9 cellular contexts compared by ENCODE assay signal in the genomic region with DNA sequence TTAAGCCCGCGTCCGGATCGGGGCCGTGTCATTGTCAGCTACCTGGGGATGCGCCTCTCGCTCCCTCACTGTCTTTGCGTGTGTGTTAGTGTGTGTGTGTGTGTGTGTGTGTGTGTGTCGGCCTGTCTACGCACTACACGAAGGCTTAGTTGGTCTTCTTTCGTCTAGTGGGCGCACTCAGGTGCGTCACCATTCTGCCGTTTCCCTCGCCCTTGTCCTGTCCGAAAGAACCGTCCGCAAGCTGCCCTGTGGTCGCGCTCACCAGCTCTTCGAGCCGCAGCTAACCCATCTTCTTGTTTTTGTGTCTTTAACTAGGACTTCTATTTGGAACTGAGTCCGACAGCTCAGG. TPM values are rescaled to one million over a fixed set of nuclear protein-coding genes. Genes with fewer than 3 reads are reported as not detected.
DNase-seq lines count a peak whose midpoint lies in the region; ATAC-seq, FAIRE-seq and TF ChIP-seq lines count a peak whose summit lies in the region.
"Had no signal": no experiment of that assay in that cellular context is flagged by ENCODE, and none has a peak within 500 bp of the region (broad histone marks: within the 10 kb centered on the region; RNA-seq: fewer than 3 reads in every experiment).

No MANE protein-coding gene starts in this region.

- peaks cover 36% of the 10 kb centered on the region for H3K27me3 ChIP-seq in AG04450 (ENCODE audit: control insufficient read depth, insufficient read depth, low read length)
- H3K27me3 ChIP-seq in HUES48 (ENCODE audit: control insufficient read depth, insufficient read depth, low read length) = peaks cover 45% of the 10 kb centered on the region
- peaks cover 6 to 9% of the 10 kb centered on the region in 2 donors for H3K27me3 ChIP-seq in naive thymus-derived CD4-positive, alpha-beta T cell (ENCODE audit: control insufficient read depth in 2 of 2, insufficient read depth in 2 of 2, low read length in 2 of 2)

- H3K4me1 ChIP-seq in HUES48 (ENCODE audit: control insufficient read depth, insufficient read depth, low read length) = no peaks in the 10 kb centered on the region
- H3K4me1 ChIP-seq in naive thymus-derived CD4-positive, alpha-beta T cell (ENCODE audit: control insufficient read depth in 2 of 2, insufficient read depth in 2 of 2, low read length in 2 of 2) = no peaks in the 10 kb centered on the region

- ATAC-seq in naive thymus-derived CD4-positive, alpha-beta T cell = no peak

- no peak overlapping the region for H3K9ac ChIP-seq in HUES48 (ENCODE audit: low read depth, low read length)

- H3K4me1 Mint-ChIP-seq in dendritic cell treated with granulocyte-macrophage colony-stimulating factor and Interleukin-4, amounts not matched to agents 40 ng/mL and 50 ng/mL, for 4 days (ENCODE audit: low read depth) = peaks cover 10% of the 10 kb centered on the region
- H3K4me1 Mint-ChIP-seq in naive thymus-derived CD4-positive, alpha-beta T cell = peaks cover 6 to 20% (median 18%) of the 10 kb centered on the region in 7 donors

- no peaks in the 10 kb centered on the region for H3K36me3 ChIP-seq in HUES48 (ENCODE audit: control insufficient read depth, insufficient read depth, low read length)
- no peaks in the 10 kb centered on the region for H3K36me3 ChIP-seq in naive thymus-derived CD4-positive, alpha-beta T cell (ENCODE audit: control insufficient read depth in 2 of 3, insufficient read depth in 3 of 3, low read length in 3 of 3)

- H3K27me3 Mint-ChIP-seq in dendritic cell treated with granulocyte-macrophage colony-stimulating factor and Interleukin-4, amounts not matched to agents 40 ng/mL and 50 ng/mL, for 4 days = peaks cover 58% of the 10 kb centered on the region
- H3K27me3 Mint-ChIP-seq in naive thymus-derived CD4-positive, alpha-beta T cell = peaks cover 49 to 76% (median 65%) of the 10 kb centered on the region in 5 donors

- TF ChIP-seq CTCF in AG04450 (IDR thresholded peaks at IDR 0.05; ENCODE audit: low read depth, low read length) = no peak

- POLR2A ChIA-PET in AG04450 (lab: Yijun Ruan, JAX) = interaction anchor here (0.7 kb wide), 1 partner anchor 329 kb away, joined by 3 read pairs; no protein-coding TSS in a partner anchor
- POLR2A ChIA-PET in naive thymus-derived CD4-positive, alpha-beta T cell (lab: Charles Lee) = interaction anchor here (0.6 kb wide), 1 partner anchor 57 kb away, joined by 3 read pairs; no protein-coding TSS in a partner anchor

- CTCF ChIA-PET in AG04450 (lab: Charles Lee) = interaction anchor here (0.6 to 1.4 kb wide), 2 partner anchors 78 to 135 kb away, joined by 3 to 5 read pairs; no protein-coding TSS in a partner anchor
- CTCF ChIA-PET in naive thymus-derived CD4-positive, alpha-beta T cell (lab: Charles Lee) = no interaction called here

- H3K9me3 ChIP-seq in AG04450 (ENCODE audit: control insufficient read depth, insufficient read depth, low read length) (peaks cover 11% of the 10 kb centered on the region), HUES48 (ENCODE audit: control insufficient read depth, insufficient read depth, low read length) (no peaks in the 10 kb centered on the region)
- no peaks in the 10 kb centered on the region for H3K9me3 ChIP-seq in naive thymus-derived CD4-positive, alpha-beta T cell (ENCODE audit: control insufficient read depth in 2 of 3, low read length in 3 of 3)

- H3K9me3 Mint-ChIP-seq in dendritic cell treated with granulocyte-macrophage colony-stimulating factor and Interleukin-4, amounts not matched to agents 40 ng/mL and 50 ng/mL, for 4 days = no peaks in the 10 kb centered on the region
- H3K9me3 Mint-ChIP-seq in naive thymus-derived CD4-positive, alpha-beta T cell = peaks cover 0 to 3% (median 0%) of the 10 kb centered on the region in 11 donors

- intact Hi-C loops in dendritic cell treated with granulocyte-macrophage colony-stimulating factor and Interleukin-4, amounts not matched to agents 40 ng/mL and 50 ng/mL, for 4 days (cut with micrococcal nuclease) = no loop called here
- intact Hi-C loops in naive thymus-derived CD4-positive, alpha-beta T cell (cut with micrococcal nuclease) = no loop called here

- H3K27ac ChIP-seq in AG04450 (ENCODE audit: low read depth, low read length) (no peak overlapping the region), HUES48 (ENCODE audit: low read depth, low read length) (no peak overlapping the region)
- H3K27ac ChIP-seq in naive thymus-derived CD4-positive, alpha-beta T cell (ENCODE audit: low read depth, low read length) = no peak overlapping the region

- TF ChIP-seq POLR2A in GM12891 (IDR thresholded peaks at IDR 0.05; ENCODE audit: low read depth, low read length) = no peak

- peak overlapping the region; percentile 64 for H3K4me3 Mint-ChIP-seq in dendritic cell treated with granulocyte-macrophage colony-stimulating factor and Interleukin-4, amounts not matched to agents 40 ng/mL and 50 ng/mL, for 4 days
- H3K4me3 Mint-ChIP-seq in naive thymus-derived CD4-positive, alpha-beta T cell = peak overlapping the region; percentile 69 to 89 (median 80)

- DNase-seq in AG04450 (ENCODE audit: low read depth, low spot score) (no peak), GM12891 (ENCODE audit: insufficient read length, low spot score) (no peak), HuH-7.5 (ENCODE audit: low spot score) (no peak), putamen (ENCODE audit: low spot score) (no peak), activated gamma-delta T cell treated with Interleukin-2 at 50 U/mL for 16 hours (no peak)
- no peak for DNase-seq in naive thymus-derived CD4-positive, alpha-beta T cell
- DNase-seq: SHP77 treated with DMSO at 0.1 percent for 48 hours had no signal

- no peaks in the 10 kb centered on the region for H3K36me3 Mint-ChIP-seq in dendritic cell treated with granulocyte-macrophage colony-stimulating factor and Interleukin-4, amounts not matched to agents 40 ng/mL and 50 ng/mL, for 4 days (ENCODE audit: low read depth)
- H3K36me3 Mint-ChIP-seq in naive thymus-derived CD4-positive, alpha-beta T cell = peaks cover 0 to 9% (median 0%) of the 10 kb centered on the region in 5 donors

- peak overlapping the region; percentile 55 for H3K4me3 ChIP-seq in AG04450 (ENCODE audit: low read depth, low read length)
- peak overlapping the region; percentile 88 for H3K4me3 ChIP-seq in HUES48 (ENCODE audit: low read depth, low read length)
- no peak overlapping the region for H3K4me3 ChIP-seq in naive thymus-derived CD4-positive, alpha-beta T cell (ENCODE audit: low read length)

- FAIRE-seq in GM12891 (lab: Jason Lieb, UNC) = no peak

- H3K27ac Mint-ChIP-seq in dendritic cell treated with granulocyte-macrophage colony-stimulating factor and Interleukin-4, amounts not matched to agents 40 ng/mL and 50 ng/mL, for 4 days = no peak overlapping the region
- no peak overlapping the region for H3K27ac Mint-ChIP-seq in naive thymus-derived CD4-positive, alpha-beta T cell

TF ChIP-seq in GM12891, 5 proteins besides CTCF, POLR2A, EP300 and RAD21:
- no peak for TF ChIP-seq SPI1 (IDR thresholded peaks at IDR 0.05; ENCODE audit: low read depth, low read length)

RNA-seq across cellular contexts. Expression of gene PAQR9, which starts 0.7 kb away (rescaled TPM):
- not detected in 2 replicates for polyA plus RNA-seq in AG04450 (2011; rRNA removed)
- not detected in 2 replicates for polyA minus RNA-seq in AG04450 (2011; rRNA and poly(A)+ RNA removed)
- not detected for total RNA-seq in naive thymus-derived CD4-positive, alpha-beta T cell
- not detected for polyA plus RNA-seq in naive thymus-derived CD4-positive, alpha-beta T cell
- not detected for polyA plus RNA-seq in GM12891 (2012; ENCODE audit: low read depth, missing spikeins)

RNA-seq across cellular contexts. Expression of gene U2SURP, which starts 37.2 kb away (rescaled TPM):
- 51.3 and 71.9 TPM in 2 replicates for polyA plus RNA-seq in AG04450 (2011; rRNA removed)
- polyA minus RNA-seq in AG04450 (2011; rRNA and poly(A)+ RNA removed) = 58.6 and 74.1 TPM in 2 replicates
- 100 to 1,000 TPM; 132 to 172 (median 158) TPM for total RNA-seq in naive thymus-derived CD4-positive, alpha-beta T cell
- 100 to 1,000 TPM in 1 of 2 donors, 10 to 100 TPM in 1; 99.9 to 142 TPM for polyA plus RNA-seq in naive thymus-derived CD4-positive, alpha-beta T cell
- 47.8 TPM for polyA plus RNA-seq in GM12891 (2012; ENCODE audit: low read depth, missing spikeins)
